1 cellular context compared by ENCODE assay signal in the genomic region with DNA sequence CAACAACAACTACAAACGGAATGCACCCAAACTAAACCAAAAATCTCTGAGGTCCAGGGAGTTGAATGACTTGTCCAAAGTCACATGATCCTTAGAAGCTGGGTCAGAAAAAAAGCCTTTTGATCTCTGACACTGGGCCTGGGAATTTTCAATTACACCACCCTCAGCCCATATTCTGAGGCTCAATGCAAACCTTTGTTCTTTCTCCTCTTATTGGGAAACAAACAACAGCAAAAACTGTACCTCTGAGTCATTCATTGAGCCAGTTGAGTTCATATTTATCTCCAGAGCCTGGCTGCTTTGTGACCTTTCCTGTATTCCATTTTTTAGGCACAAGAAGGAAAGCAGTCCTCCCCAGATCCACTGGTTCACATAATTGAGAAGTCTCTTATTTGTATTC.
TF ChIP-seq lines count a peak whose summit lies in the region.

No MANE protein-coding gene starts in this region.

TF ChIP-seq in K562, 482 proteins besides CTCF, POLR2A, EP300 and RAD21:
- TF ChIP-seq, protein P1, sequence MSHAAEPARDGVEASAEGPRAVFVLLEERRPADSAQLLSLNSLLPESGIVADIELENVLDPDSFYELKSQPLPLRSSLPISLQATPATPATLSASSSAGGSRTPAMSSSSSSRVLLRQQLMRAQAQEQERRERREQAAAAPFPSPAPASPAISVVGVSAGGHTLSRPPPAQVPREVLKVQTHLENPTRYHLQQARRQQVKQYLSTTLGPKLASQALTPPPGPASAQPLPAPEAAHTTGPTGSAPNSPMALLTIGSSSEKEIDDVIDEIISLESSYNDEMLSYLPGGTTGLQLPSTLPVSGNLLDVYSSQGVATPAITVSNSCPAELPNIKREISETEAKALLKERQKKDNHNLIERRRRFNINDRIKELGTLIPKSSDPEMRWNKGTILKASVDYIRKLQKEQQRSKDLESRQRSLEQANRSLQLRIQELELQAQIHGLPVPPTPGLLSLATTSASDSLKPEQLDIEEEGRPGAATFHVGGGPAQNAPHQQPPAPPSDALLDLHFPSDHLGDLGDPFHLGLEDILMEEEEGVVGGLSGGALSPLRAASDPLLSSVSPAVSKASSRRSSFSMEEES (CRISPR knock-in tag; IDR thresholded peaks at IDR 0.05): 0 out of 2 replicates have a peak, but pooled peaks have one; percentile 6
- TF ChIP-seq ZNF3 (CRISPR knock-in tag; IDR thresholded peaks at IDR 0.05): no peak
